Comparison of ENCODE assay signal across 8 cellular contexts in the genomic region with DNA sequence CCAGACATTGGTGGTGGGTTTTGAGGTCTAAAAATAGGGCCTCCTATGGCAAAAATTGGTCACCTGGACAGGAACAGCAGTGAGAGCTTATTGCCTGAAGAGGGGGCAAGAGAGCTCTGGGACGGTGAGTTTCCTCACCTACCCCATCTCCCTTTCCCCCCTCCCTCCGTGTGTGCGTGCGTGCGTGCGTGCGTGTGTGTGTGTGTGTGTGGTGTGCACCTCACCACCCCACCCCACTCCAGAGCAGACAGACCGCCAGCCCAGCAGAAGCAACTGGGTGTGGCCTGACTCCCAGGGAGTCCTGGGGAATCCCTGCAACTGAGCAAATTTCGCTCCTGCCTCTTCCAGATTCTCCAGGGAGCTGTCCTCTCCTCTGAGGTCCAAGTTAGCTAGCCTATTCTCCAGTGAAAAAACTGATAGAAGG. TPM values are rescaled to one million over a fixed set of nuclear protein-coding genes. Genes with fewer than 3 reads are reported as not detected.
DNase-seq lines count a peak whose midpoint lies in the region; ATAC-seq, FAIRE-seq and TF ChIP-seq lines count a peak whose summit lies in the region.

No MANE protein-coding gene starts in this region.

- TF ChIP-seq RAD21 in A549 (conservative IDR thresholded peaks at IDR 0.05 in 1 of 2, IDR thresholded peaks at IDR 0.05 in 1 of 2), result peak; percentile 76

- no peaks in the 10 kb centered on the region for H3K9me3 ChIP-seq in A549

- peak overlapping the region; percentile 96 for H3K4me2 ChIP-seq in A549

- CTCF ChIA-PET in A549 (lab: Yijun Ruan, JAX), result interaction anchor here (0.6 to 6.7 kb wide), 39 partner anchors 8 to 1773 kb away, joined by 3 to 92 read pairs (median 4); a partner anchor contains a TSS

- intact Hi-C loops in Right ventricle myocardium superior (cut with DNase I), result loop anchor here (5.0 kb wide), 1 partner anchor 104 kb away; a partner anchor contains a TSS

- no peak overlapping the region; the same call in 2 of the 3 replicates for H3K4me3 ChIP-seq in A549

- WGBS in A549 (ENCODE audit: missing lambda C conversion rate), result 5% methylated on average over 3 of the region's 9 CpGs

- TF ChIP-seq CTCF in A549 (IDR thresholded peaks at IDR 0.05), result peak; percentile 56

- DNase-seq in A549 (ENCODE audit: low read depth in 1 of 2, low spot score in 1 of 2) (peak; percentile 31 to 86), Kasumi-1 (lab: John Stamatoyannopoulos, UW) (peak; percentile 23 to 44), SK-MEL-5 (ENCODE audit: low read depth, low spot score) (peak; percentile 78), Right ventricle myocardium superior (peak; percentile 80), renal cortical epithelial cell (ENCODE audit: low read depth) (peak; percentile 72), foreskin melanocyte (no peak)
- DNase-seq in activated naive CD4-positive, alpha-beta T cell treated with anti-CD3 and anti-CD28 coated beads, Interleukin-2, amount 50 U/mL, for 16 hours, result peak; percentile 73

- H3K27ac ChIP-seq in A549, result peak overlapping the region; percentile 34 to 73; a peak in 4 of 6 replicates

- TF ChIP-seq POLR2A in A549 (IDR thresholded peaks at IDR 0.05; ENCODE audit: low read length), result no peak

- no peak for FAIRE-seq in A549 (lab: Jason Lieb, UNC)

- in situ Hi-C loops in SK-MEL-5 (cut with HindIII; ENCODE audit: low pct_unique_long_range_greater_than_20kb, low sequenced_read_pairs), result no loop called here

- no peak for TF ChIP-seq EP300 in A549 (IDR thresholded peaks at IDR 0.05)

- peak; percentile 42 to 54 for ATAC-seq in A549
- ATAC-seq in GM18867 (IDR thresholded peaks at IDR 0.05; ENCODE audit: unreplicated experiment), result peak; percentile 32
- peak; percentile 44 for ATAC-seq in Right ventricle myocardium superior (ENCODE audit: poor library complexity)

- POLR2A ChIA-PET in A549 (lab: Yijun Ruan, JAX), result interaction anchor here (0.5 to 6.1 kb wide), 6 partner anchors 39 to 652 kb away, joined by 3 to 57 read pairs (median 3); a partner anchor contains a TSS

- peaks cover 40% of the 10 kb centered on the region for H3K4me1 ChIP-seq in A549

TF ChIP-seq in A549, 52 proteins besides CTCF, POLR2A, EP300 and RAD21:
- no peak for TF ChIP-seq SREBF2 (IDR thresholded peaks at IDR 0.05)
- TF ChIP-seq, protein P1, sequence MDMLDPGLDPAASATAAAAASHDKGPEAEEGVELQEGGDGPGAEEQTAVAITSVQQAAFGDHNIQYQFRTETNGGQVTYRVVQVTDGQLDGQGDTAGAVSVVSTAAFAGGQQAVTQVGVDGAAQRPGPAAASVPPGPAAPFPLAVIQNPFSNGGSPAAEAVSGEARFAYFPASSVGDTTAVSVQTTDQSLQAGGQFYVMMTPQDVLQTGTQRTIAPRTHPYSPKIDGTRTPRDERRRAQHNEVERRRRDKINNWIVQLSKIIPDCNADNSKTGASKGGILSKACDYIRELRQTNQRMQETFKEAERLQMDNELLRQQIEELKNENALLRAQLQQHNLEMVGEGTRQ (IDR thresholded peaks at IDR 0.05), result no peak
- TF ChIP-seq, protein P2, sequence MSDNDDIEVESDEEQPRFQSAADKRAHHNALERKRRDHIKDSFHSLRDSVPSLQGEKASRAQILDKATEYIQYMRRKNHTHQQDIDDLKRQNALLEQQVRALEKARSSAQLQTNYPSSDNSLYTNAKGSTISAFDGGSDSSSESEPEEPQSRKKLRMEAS (IDR thresholded peaks at IDR 0.05), result peak; percentile 53; the same call in 1 of the 2 replicates
- peak; percentile 76 for TF ChIP-seq SMC3 (IDR thresholded peaks at IDR 0.05)
- no peak for TF ChIP-seq PHF8 (IDR thresholded peaks at IDR 0.05; ENCODE audit: borderline replicate concordance, low read depth)
- no peak for TF ChIP-seq FOXS1 (CRISPR knock-in tag; IDR thresholded peaks at IDR 0.05)
- TF ChIP-seq CHD4 (IDR thresholded peaks at IDR 0.05; ENCODE audit: borderline replicate concordance), result no peak
- TF ChIP-seq JUN (IDR thresholded peaks at IDR 0.05), result no peak
TF ChIP-seq in A549: peak in this region for 2.

RNA-seq across cellular contexts. Expression of a gene that starts 44.7 kb away (rescaled TPM):
- polyA plus RNA-seq in A549 (2011; rRNA removed) (125 and 140 TPM in 2 replicates), A549 (2017; fragmentation: RNase III; extraction: RNeasy Plus Mini Kit Qiagen cat#74134 plus additional on column Dnase treatment) (113 to 121 TPM (median 121 TPM) in 3 replicates)
- 87.6 and 94.8 TPM in 2 replicates for polyA plus RNA-seq in A549 (2012; cell fraction: cytosol; rRNA removed)
- polyA plus RNA-seq in A549 (2012; cell fraction: nucleus; rRNA removed), result 32.8 and 64.7 TPM in 2 replicates
- polyA minus RNA-seq in A549 (2011; rRNA and poly(A)+ RNA removed), result 69.3 and 69.5 TPM in 2 replicates
- 39.8 and 39.9 TPM in 2 replicates for total RNA-seq in SK-MEL-5 (2014; rRNA removed; shearing (Covaris generic))
- 49.5 and 49.6 TPM in 2 replicates for polyA plus RNA-seq in SK-MEL-5 (2015; cell fraction: cytosol; rRNA removed)
- polyA plus RNA-seq in SK-MEL-5 (2015; cell fraction: nucleus; rRNA removed), result 22.3 and 22.8 TPM in 2 replicates
- total RNA-seq in Right ventricle myocardium superior (20.7 TPM), renal cortical epithelial cell (74.9 and 89.8 TPM in 2 replicates)
